8 cellular contexts compared by ENCODE assay signal in genomic region chr5:69024241-69024651, GRCh38.
DNase-seq lines count a peak whose midpoint lies in the region; ATAC-seq and TF ChIP-seq lines count a peak whose summit lies in the region.

No MANE protein-coding gene starts in this region.

- H3K4me3 Mint-ChIP-seq in effector memory CD8-positive, alpha-beta T cell: no peak overlapping the region

- no peaks in the 10 kb centered on the region for H3K4me1 Mint-ChIP-seq in effector memory CD8-positive, alpha-beta T cell (ENCODE audit: low read depth in 2 of 2)

- POLR2A ChIA-PET in HEK293T (lab: Yijun Ruan, JAX): no interaction called here

- ATAC-seq in effector memory CD8-positive, alpha-beta T cell (replicated peaks): peak; percentile 40
- ATAC-seq in HG02885 (IDR thresholded peaks at IDR 0.05; ENCODE audit: poor library complexity, unreplicated experiment): no peak
- ATAC-seq in GM19467 (IDR thresholded peaks at IDR 0.05; ENCODE audit: unreplicated experiment): no peak

- DNase-seq in DMS153 (lab: John Stamatoyannopoulos, UW): peak; percentile 14
- DNase-seq in DMS153 treated with DMSO at 0.1 percent for 48 hours (lab: John Stamatoyannopoulos, UW; ENCODE audit: unreplicated experiment): no peak
- peak; percentile 74 for DNase-seq in HEK293T (ENCODE audit: extremely low spot score)
- DNase-seq in RPMI8226: peak; percentile 58
- DNase-seq in effector memory CD8-positive, alpha-beta T cell: no peak
- peak; percentile 48 for DNase-seq in myocyte (ENCODE audit: low read depth)

- H3K27me3 Mint-ChIP-seq in effector memory CD8-positive, alpha-beta T cell: peaks cover 19 to 34% of the 10 kb centered on the region in 2 donors

- CTCF ChIA-PET in HEK293T (lab: Yijun Ruan, JAX): interaction anchor here (0.5 to 2.6 kb wide), 9 partner anchors 13 to 247 kb away, joined by 3 to 13 read pairs (median 5); no protein-coding TSS in a partner anchor

- no peaks in the 10 kb centered on the region for H3K9me3 Mint-ChIP-seq in effector memory CD8-positive, alpha-beta T cell

- H3K36me3 Mint-ChIP-seq in effector memory CD8-positive, alpha-beta T cell (ENCODE audit: insufficient read depth): no peaks in the 10 kb centered on the region

- no peak overlapping the region for H3K27ac Mint-ChIP-seq in effector memory CD8-positive, alpha-beta T cell

TF ChIP-seq in HEK293T, 16 proteins besides CTCF, POLR2A, EP300 and RAD21:
- no peak for TF ChIP-seq FOXK2 (IDR thresholded peaks at IDR 0.05)
- TF ChIP-seq CTBP1 (IDR thresholded peaks at IDR 0.05; ENCODE audit: borderline replicate concordance): no peak
- TF ChIP-seq BHLHE40 (IDR thresholded peaks at IDR 0.05; ENCODE audit: borderline replicate concordance): no peak
- TF ChIP-seq ARNT (IDR thresholded peaks at IDR 0.05): no peak
- no peak for TF ChIP-seq TARDBP (IDR thresholded peaks at IDR 0.05)
- TF ChIP-seq FOXM1 (IDR thresholded peaks at IDR 0.05; ENCODE audit: borderline replicate concordance): no peak
- no peak for TF ChIP-seq SP1 (IDR thresholded peaks at IDR 0.05)
- no peak for TF ChIP-seq PKNOX1 (IDR thresholded peaks at IDR 0.05)
- no peak for TF ChIP-seq ZNF384 (IDR thresholded peaks at IDR 0.05)
- no peak for TF ChIP-seq FOXA1 (IDR thresholded peaks at IDR 0.05)
- TF ChIP-seq NFRKB (IDR thresholded peaks at IDR 0.05): no peak
- no peak for TF ChIP-seq HDGF (IDR thresholded peaks at IDR 0.05; ENCODE audit: borderline replicate concordance)
- TF ChIP-seq LEF1 (IDR thresholded peaks at IDR 0.05; ENCODE audit: borderline replicate concordance): no peak
- TF ChIP-seq SUZ12 (IDR thresholded peaks at IDR 0.05): no peak
- no peak for TF ChIP-seq L3MBTL2 (conservative IDR thresholded peaks at IDR 0.05)
- no peak for TF ChIP-seq ELF4 (IDR thresholded peaks at IDR 0.05)

Comparison
In these comparisons a context has a peak if more than half of its experiments do, and no peak if none do; other contexts are left out.
1. DNase-seq: peak in DMS153 (single experiment), HEK293T (single experiment), RPMI8226 (single experiment) and myocyte (single experiment); none in DMS153 treated with DMSO at 0.1 percent for 48 hours (single experiment) and effector memory CD8-positive, alpha-beta T cell (0 of 3).